In genomic region chr6:113970808-113971676, GRCh38 we compare ENCODE assay signal across 8 cellular contexts. TPM values are rescaled to one million over a fixed set of nuclear protein-coding genes. Genes with fewer than 3 reads are reported as not detected.
A peak's percentile ranks its signal among the peaks of the same experiment; 100 is the strongest.
DNase-seq lines count a peak whose midpoint lies in the region; ATAC-seq and TF ChIP-seq lines count a peak whose summit lies in the region.

Gene HDAC2, minus strand, starts transcription at chr6:113971148. Its CDS starts 240 bp downstream, at chr6:113970908.

- H3K4me3 ChIP-seq in DOHH2 (ENCODE audit: low read length) = peak within 1 kb of the TSS; percentile 95

- peaks cover 27% of the 10 kb centered on the region for H3K4me1 ChIP-seq in DOHH2 (ENCODE audit: control insufficient read depth, low read length)

- no peaks in the 10 kb centered on the region for H3K36me3 Mint-ChIP-seq in activated T-helper 2 cell treated with anti-CD3 and anti-CD28 coated beads, Interferon-gamma antibody, Interleukin-2, Interleukin-4, amounts not matched to agents 10 μg/mL and 5 μg/mL and 100 μg/mL, durations not matched to agents 14 hours and 24 hours and 36 hours (ENCODE audit: low read depth)
- H3K36me3 Mint-ChIP-seq in natural killer cell treated with Interleukin-12 subunit alpha and Interleukin-12 subunit beta and Interleukin-15 and Interleukin-18, amount 100 ng/mL, for 72 hours = no peaks in the 10 kb centered on the region
- H3K36me3 Mint-ChIP-seq in stimulated activated naive CD8-positive, alpha-beta T cell treated with anti-CD3 and anti-CD28 coated beads, Interleukin-15, Interleukin-2, amounts not matched to agents 100 ng/mL and 50 ng/mL, for 24 hours (ENCODE audit: low read depth) = peaks cover 10% of the 10 kb centered on the region

- intact Hi-C loops in activated T-helper 2 cell treated with anti-CD3 and anti-CD28 coated beads, Interferon-gamma antibody, Interleukin-2, Interleukin-4, amounts not matched to agents 10 μg/mL and 5 μg/mL and 100 μg/mL, durations not matched to agents 14 hours and 24 hours and 36 hours (cut with micrococcal nuclease) = loop anchor here (5.0 kb wide), 1 partner anchor 114 kb away; the partner anchor contains the start of gene MARCKS

- no peaks in the 10 kb centered on the region for H3K27me3 ChIP-seq in DOHH2 (ENCODE audit: control insufficient read depth, low read length)

- no peaks in the 10 kb centered on the region for H3F3A ChIP-seq in DOHH2 (ENCODE audit: control insufficient read depth, insufficient read depth)

- POLR2A ChIA-PET in RWPE1 (lab: Yijun Ruan, JAX; ENCODE audit: low non-redundant PET) = no interaction called here

- peaks cover 27% of the 10 kb centered on the region for H3K4me1 Mint-ChIP-seq in activated T-helper 2 cell treated with anti-CD3 and anti-CD28 coated beads, Interferon-gamma antibody, Interleukin-2, Interleukin-4, amounts not matched to agents 10 μg/mL and 5 μg/mL and 100 μg/mL, durations not matched to agents 14 hours and 24 hours and 36 hours (ENCODE audit: low read depth)
- H3K4me1 Mint-ChIP-seq in natural killer cell treated with Interleukin-12 subunit alpha and Interleukin-12 subunit beta and Interleukin-15 and Interleukin-18, amount 100 ng/mL, for 72 hours (ENCODE audit: low read depth in 2 of 2) = peaks cover 24 to 34% of the 10 kb centered on the region in 2 donors
- H3K4me1 Mint-ChIP-seq in stimulated activated naive CD8-positive, alpha-beta T cell treated with anti-CD3 and anti-CD28 coated beads, Interleukin-15, Interleukin-2, amounts not matched to agents 100 ng/mL and 50 ng/mL, for 24 hours (ENCODE audit: low read depth) = peaks cover 46% of the 10 kb centered on the region

- peak within 1 kb of the TSS; percentile 98 for H3K27ac Mint-ChIP-seq in activated T-helper 2 cell treated with anti-CD3 and anti-CD28 coated beads, Interferon-gamma antibody, Interleukin-2, Interleukin-4, amounts not matched to agents 10 μg/mL and 5 μg/mL and 100 μg/mL, durations not matched to agents 14 hours and 24 hours and 36 hours
- peak within 1 kb of the TSS; percentile 93 to 95 for H3K27ac Mint-ChIP-seq in natural killer cell treated with Interleukin-12 subunit alpha and Interleukin-12 subunit beta and Interleukin-15 and Interleukin-18, amount 100 ng/mL, for 72 hours
- H3K27ac Mint-ChIP-seq in stimulated activated naive CD8-positive, alpha-beta T cell treated with anti-CD3 and anti-CD28 coated beads, Interleukin-15, Interleukin-2, amounts not matched to agents 100 ng/mL and 50 ng/mL, for 24 hours = peak within 1 kb of the TSS; percentile 97

- DNase-seq in KG1 (lab: John Stamatoyannopoulos, UW) = peak; percentile 79
- DNase-seq in RWPE1 (ENCODE audit: low spot score) = peak; percentile 83
- DNase-seq in activated T-helper 2 cell treated with anti-CD3 and anti-CD28 coated beads, Interferon-gamma antibody, Interleukin-2, Interleukin-4, amounts not matched to agents 10 μg/mL and 5 μg/mL and 100 μg/mL, durations not matched to agents 14 hours and 24 hours and 36 hours (ENCODE audit: low spot score) = peak; percentile 83
- DNase-seq in fibroblast of peridontal ligament (ENCODE audit: extremely low read depth) = peak; percentile 70
- DNase-seq in natural killer cell treated with Interleukin-12 subunit alpha and Interleukin-12 subunit beta and Interleukin-15 and Interleukin-18, amount 100 ng/mL, for 72 hours (ENCODE audit: low spot score) = peak; percentile 91

- H3K9me3 Mint-ChIP-seq in activated T-helper 2 cell treated with anti-CD3 and anti-CD28 coated beads, Interferon-gamma antibody, Interleukin-2, Interleukin-4, amounts not matched to agents 10 μg/mL and 5 μg/mL and 100 μg/mL, durations not matched to agents 14 hours and 24 hours and 36 hours = no peaks in the 10 kb centered on the region
- H3K9me3 Mint-ChIP-seq in natural killer cell treated with Interleukin-12 subunit alpha and Interleukin-12 subunit beta and Interleukin-15 and Interleukin-18, amount 100 ng/mL, for 72 hours = no peaks in the 10 kb centered on the region
- H3K9me3 Mint-ChIP-seq in stimulated activated naive CD8-positive, alpha-beta T cell treated with anti-CD3 and anti-CD28 coated beads, Interleukin-15, Interleukin-2, amounts not matched to agents 100 ng/mL and 50 ng/mL, for 24 hours = no peaks in the 10 kb centered on the region

- peak within 1 kb of the TSS; percentile 94 for H3K4me3 Mint-ChIP-seq in activated T-helper 2 cell treated with anti-CD3 and anti-CD28 coated beads, Interferon-gamma antibody, Interleukin-2, Interleukin-4, amounts not matched to agents 10 μg/mL and 5 μg/mL and 100 μg/mL, durations not matched to agents 14 hours and 24 hours and 36 hours (ENCODE audit: low read depth)
- peak within 1 kb of the TSS; percentile 90 for H3K4me3 Mint-ChIP-seq in natural killer cell treated with Interleukin-12 subunit alpha and Interleukin-12 subunit beta and Interleukin-15 and Interleukin-18, amount 100 ng/mL, for 72 hours
- peak within 1 kb of the TSS; percentile 98 for H3K4me3 Mint-ChIP-seq in stimulated activated naive CD8-positive, alpha-beta T cell treated with anti-CD3 and anti-CD28 coated beads, Interleukin-15, Interleukin-2, amounts not matched to agents 100 ng/mL and 50 ng/mL, for 24 hours

- H3K27ac ChIP-seq in DOHH2 (ENCODE audit: low read depth, low read length) (peak within 1 kb of the TSS; percentile 79), RWPE1 (peak within 1 kb of the TSS; percentile 86)

- TF ChIP-seq CTCF in DOHH2 (IDR thresholded peaks at IDR 0.05; ENCODE audit: low read depth, low read length, poor library complexity, severe bottlenecking) (peak; percentile 40), RWPE1 (conservative IDR thresholded peaks at IDR 0.05; ENCODE audit: low read depth) (no peak)

- CTCF ChIA-PET in RWPE1 (lab: Yijun Ruan, JAX) = no interaction called here

- H3K4me2 ChIP-seq in DOHH2 (ENCODE audit: low read length) = peak within 1 kb of the TSS; percentile 66

- ATAC-seq in GM21723 (IDR thresholded peaks at IDR 0.05; ENCODE audit: unreplicated experiment) = peak; percentile 81
- peak; percentile 89 to 92 for ATAC-seq in natural killer cell treated with Interleukin-12 subunit alpha and Interleukin-12 subunit beta and Interleukin-15 and Interleukin-18, amount 100 ng/mL, for 72 hours

- no peaks in the 10 kb centered on the region for H3K9me2 ChIP-seq in DOHH2 (replicated peaks; ENCODE audit: control insufficient read depth, low read length)

- H3K36me3 ChIP-seq in DOHH2 (ENCODE audit: control insufficient read depth, low read length) = peaks cover 14% of the 10 kb centered on the region

- H4K20me1 ChIP-seq in DOHH2 (ENCODE audit: control insufficient read depth, insufficient read depth, low read depth, low read length) = peaks cover 21% of the 10 kb centered on the region

- H3K9me3 ChIP-seq in DOHH2 (ENCODE audit: control insufficient read depth, insufficient read depth, low read length) = no peaks in the 10 kb centered on the region

- H3K27me3 Mint-ChIP-seq in activated T-helper 2 cell treated with anti-CD3 and anti-CD28 coated beads, Interferon-gamma antibody, Interleukin-2, Interleukin-4, amounts not matched to agents 10 μg/mL and 5 μg/mL and 100 μg/mL, durations not matched to agents 14 hours and 24 hours and 36 hours (ENCODE audit: low read depth) = no peaks in the 10 kb centered on the region
- no peaks in the 10 kb centered on the region for H3K27me3 Mint-ChIP-seq in natural killer cell treated with Interleukin-12 subunit alpha and Interleukin-12 subunit beta and Interleukin-15 and Interleukin-18, amount 100 ng/mL, for 72 hours
- H3K27me3 Mint-ChIP-seq in stimulated activated naive CD8-positive, alpha-beta T cell treated with anti-CD3 and anti-CD28 coated beads, Interleukin-15, Interleukin-2, amounts not matched to agents 100 ng/mL and 50 ng/mL, for 24 hours = no peaks in the 10 kb centered on the region

- peaks cover 49% of the 10 kb centered on the region for H3K79me2 ChIP-seq in DOHH2 (ENCODE audit: control insufficient read depth, low read length)

RNA-seq across cellular contexts. Expression of gene HDAC2, which starts in this region (rescaled TPM):
- total RNA-seq in activated T-helper 2 cell treated with anti-CD3 and anti-CD28 coated beads, Interferon-gamma antibody, Interleukin-2, Interleukin-4, amounts not matched to agents 10 μg/mL and 5 μg/mL and 100 μg/mL, durations not matched to agents 14 hours and 24 hours and 36 hours = 115 and 125 TPM in 2 replicates
- 10 to 100 TPM; 60.8 to 72.2 TPM for total RNA-seq in natural killer cell treated with Interleukin-12 subunit alpha and Interleukin-12 subunit beta and Interleukin-15 and Interleukin-18, amount 100 ng/mL, for 72 hours

Comparison
In these comparisons a context has a peak if more than half of its experiments do, and no peak if none do; other contexts are left out.
1. Peak in every context shown above with its lines: DNase-seq, ATAC-seq, H3K4me3 ChIP-seq and H3K27ac ChIP-seq.